1 cellular context compared by ENCODE assay signal in the genomic region with DNA sequence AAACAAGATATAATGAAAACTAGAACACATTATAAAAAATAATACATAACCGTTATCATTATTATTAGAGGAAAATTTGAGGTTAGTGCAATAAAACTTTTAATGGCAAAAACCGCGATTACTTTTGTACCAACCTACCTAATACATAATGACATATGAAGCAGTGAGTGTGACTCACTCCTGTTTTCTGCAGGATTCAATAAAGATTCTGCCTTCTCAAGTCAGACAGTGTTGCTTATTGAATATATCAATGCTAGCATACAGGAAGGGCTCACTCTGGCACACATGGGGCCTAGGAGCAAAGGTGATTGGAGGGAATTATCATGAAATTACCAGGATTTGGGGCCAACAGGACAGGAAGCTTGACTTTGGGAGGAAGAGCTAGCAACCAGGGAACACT.
TF ChIP-seq lines count a peak whose summit lies in the region.

No MANE protein-coding gene starts in this region.

TF ChIP-seq in SK-N-SH treated with all-trans-retinoic acid at 6 μM for 48 hours, 23 proteins besides CTCF, POLR2A, EP300 and RAD21 (continued from another document):
- TF ChIP-seq, protein P1, sequence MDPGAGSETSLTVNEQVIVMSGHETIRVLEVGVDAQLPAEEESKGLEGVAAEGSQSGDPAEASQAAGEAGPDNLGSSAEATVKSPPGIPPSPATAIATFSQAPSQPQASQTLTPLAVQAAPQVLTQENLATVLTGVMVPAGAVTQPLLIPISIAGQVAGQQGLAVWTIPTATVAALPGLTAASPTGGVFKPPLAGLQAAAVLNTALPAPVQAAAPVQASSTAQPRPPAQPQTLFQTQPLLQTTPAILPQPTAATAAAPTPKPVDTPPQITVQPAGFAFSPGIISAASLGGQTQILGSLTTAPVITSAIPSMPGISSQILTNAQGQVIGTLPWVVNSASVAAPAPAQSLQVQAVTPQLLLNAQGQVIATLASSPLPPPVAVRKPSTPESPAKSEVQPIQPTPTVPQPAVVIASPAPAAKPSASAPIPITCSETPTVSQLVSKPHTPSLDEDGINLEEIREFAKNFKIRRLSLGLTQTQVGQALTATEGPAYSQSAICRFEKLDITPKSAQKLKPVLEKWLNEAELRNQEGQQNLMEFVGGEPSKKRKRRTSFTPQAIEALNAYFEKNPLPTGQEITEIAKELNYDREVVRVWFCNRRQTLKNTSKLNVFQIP (CRISPR knock-in tag; IDR thresholded peaks at IDR 0.05; ENCODE audit: borderline replicate concordance, low read depth) = no peak
- TF ChIP-seq ESRRG (CRISPR knock-in tag; IDR thresholded peaks at IDR 0.05) (no peak), SNAI2 (CRISPR knock-in tag; IDR thresholded peaks at IDR 0.05) (no peak)
